7 cellular contexts compared by ENCODE assay signal in the genomic region with DNA sequence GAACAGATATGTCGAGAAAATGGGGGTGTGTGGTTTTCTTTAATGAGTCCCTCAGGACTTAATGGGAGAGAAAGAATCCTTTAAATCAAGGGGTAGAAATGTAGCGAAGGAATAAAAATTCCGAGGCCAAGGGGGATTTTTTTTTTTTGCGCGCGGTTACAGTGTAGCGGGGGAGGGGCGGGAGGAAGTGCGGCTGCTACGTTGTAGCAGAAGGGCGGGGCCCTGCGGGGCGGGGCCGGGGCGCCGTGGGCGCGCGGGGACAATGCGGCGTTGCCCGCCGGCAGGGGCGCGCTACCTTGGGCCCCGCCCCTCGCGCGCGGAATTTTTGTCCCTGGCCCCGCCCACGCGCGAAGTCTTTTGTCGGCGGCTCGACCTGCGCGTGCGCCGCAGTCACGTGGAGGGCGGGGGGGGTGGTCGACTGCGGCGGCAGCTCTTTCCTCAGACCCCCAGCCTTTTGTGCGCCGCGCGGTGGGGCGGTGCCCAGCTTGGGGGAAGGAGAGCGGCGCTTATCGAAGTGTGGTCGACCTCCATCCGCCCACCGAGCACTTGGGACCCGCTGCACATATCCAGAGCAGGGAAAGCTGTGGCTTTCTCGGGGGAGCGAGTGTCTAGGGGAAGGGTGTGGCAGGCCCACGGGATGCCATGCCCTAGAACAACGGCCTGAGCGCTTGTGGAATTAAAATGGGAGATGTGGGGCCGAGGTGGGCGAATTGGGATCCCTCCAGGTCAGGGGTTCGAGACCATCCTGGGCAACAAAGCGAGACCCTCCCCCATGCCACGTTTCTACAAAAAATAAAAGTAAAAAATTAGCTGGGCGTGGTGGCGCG. TPM values are rescaled to one million over a fixed set of nuclear protein-coding genes. Genes with fewer than 3 reads are reported as not detected.
DNase-seq lines count a peak whose midpoint lies in the region; TF ChIP-seq lines count a peak whose summit lies in the region.

No MANE protein-coding gene starts in this region.

- H3K36me3 Mint-ChIP-seq in IgD-negative memory B cell: peaks cover 3% of the 10 kb centered on the region

- peaks cover 31 to 53% (median 46%) of the 10 kb centered on the region in 3 donors for H3K4me1 Mint-ChIP-seq in IgD-negative memory B cell

- H3K27me3 Mint-ChIP-seq in IgD-negative memory B cell: no peaks in the 10 kb centered on the region

- H3K27ac Mint-ChIP-seq in IgD-negative memory B cell: peak overlapping the region; percentile 96 to 98 (median 98)

- DNase-seq in OCI-M1 (lab: John Stamatoyannopoulos, UW): peak; percentile 96
- peak; percentile 97 for DNase-seq in activated T-cell treated with anti-CD3 and anti-CD28 coated beads for 4 hours
- no peak for DNase-seq in epithelial cell of prostate (ENCODE audit: low read depth, low spot score)
- peak; percentile 93 for DNase-seq in mucosa of gallbladder (ENCODE audit: low spot score)
- DNase-seq in stimulated activated CD8-positive, alpha-beta memory T cell treated with anti-CD3 and anti-CD28 coated beads, Interleukin-4, amount 100 ng/mL, for 1 hour (ENCODE audit: low read depth in 2 of 2, low spot score in 1 of 2): peak; percentile 90 to 91

- peak overlapping the region; percentile 96 to 100 (median 98) for H3K4me3 Mint-ChIP-seq in IgD-negative memory B cell

- H3K9me3 Mint-ChIP-seq in IgD-negative memory B cell: no peaks in the 10 kb centered on the region

- peak overlapping the region; percentile 95 for H3K27ac ChIP-seq in epithelial cell of prostate

- peak; percentile 56 for TF ChIP-seq POLR2A in GM18526 (IDR thresholded peaks at IDR 0.05; ENCODE audit: extremely low read depth, insufficient read length)

RNA-seq across cellular contexts. Expression of a gene that starts 1.3 kb away (rescaled TPM):
- 156 TPM for polyA plus RNA-seq in IgD-negative memory B cell
- 277 TPM for total RNA-seq in mucosa of gallbladder

RNA-seq across cellular contexts. Expression of a gene that starts 4.3 kb away (rescaled TPM):
- 4.6 TPM for polyA plus RNA-seq in IgD-negative memory B cell
- 33.4 TPM for total RNA-seq in mucosa of gallbladder

RNA-seq across cellular contexts. Expression of a gene that starts 21.1 kb away (rescaled TPM):
- polyA plus RNA-seq in IgD-negative memory B cell: 97.3 TPM
- 177 TPM for total RNA-seq in mucosa of gallbladder

RNA-seq across cellular contexts. Expression of a gene that starts 22.9 kb away (rescaled TPM):
- 0.73 TPM for polyA plus RNA-seq in IgD-negative memory B cell
- total RNA-seq in mucosa of gallbladder: 61.7 TPM

RNA-seq across cellular contexts. Expression of a gene that starts 30.6 kb away (rescaled TPM):
- 56.1 TPM for polyA plus RNA-seq in IgD-negative memory B cell
- total RNA-seq in mucosa of gallbladder: 7.7 TPM
